ENCODE assay signal across 22 cellular contexts in genomic region chr12:68934392-68934791, GRCh38.
"Had no signal": no experiment of that assay in that cellular context is flagged by ENCODE, and none has a peak within 500 bp of the region (broad histone marks: within the 10 kb centered on the region; RNA-seq: fewer than 3 reads in every experiment).

No MANE protein-coding gene starts in this region.

- H3K36me3 Mint-ChIP-seq: brain, WTC11 had no signal

- ATAC-seq: activated CD4-positive, alpha-beta T cell treated with anti-CD3 and anti-CD28 coated beads for 36 hours; left lobe of liver; lower lobe of right lung; mucosa of descending colon; stimulated activated naive CD8-positive, alpha-beta T cell treated with anti-CD3 and anti-CD28 coated beads, Interleukin-15, Interleukin-2, amounts not matched to agents 100 U/mL and 50 U/mL, for 24 hours; WTC11 had no signal

- H3K9me3 Mint-ChIP-seq: activated CD4-positive, alpha-beta memory T cell treated with anti-CD3 and anti-CD28 coated beads for 36 hours; dendritic cell treated with granulocyte-macrophage colony-stimulating factor and Interleukin-4, amounts not matched to agents 40 ng/mL and 50 ng/mL, for 4 days; WTC11 had no signal

- DNase-seq: activated CD4-positive, alpha-beta memory T cell treated with anti-CD3 and anti-CD28 coated beads for 36 hours; activated CD4-positive, alpha-beta T cell treated with anti-CD3 and anti-CD28 coated beads for 36 hours; activated gamma-delta T cell; activated naive CD4-positive, alpha-beta T cell treated with anti-CD3 and anti-CD28 coated beads, Interleukin-2, amount 50 U/mL, for 16 hours; aorta; effector CD4-positive, alpha-beta T cell; erythroblast; foreskin fibroblast; lower lobe of right lung; mesendoderm; mucosa of descending colon; ovary; SK-N-SH; stimulated activated CD4-positive, alpha-beta T cell treated with anti-CD3 and anti-CD28 coated beads, Interleukin-4, amount 100 ng/mL, for 24 hours; stimulated activated naive CD8-positive, alpha-beta T cell treated with anti-CD3 and anti-CD28 coated beads, Interleukin-15, Interleukin-2, amounts not matched to agents 100 U/mL and 50 U/mL, for 24 hours; T-helper 9 cell had no signal

- H3K4me1 ChIP-seq: prostate gland had no signal

- H3K4me3 ChIP-seq: mucosa of descending colon, ovary had no signal

- H3K36me3 ChIP-seq: lower lobe of right lung, ovary, prostate gland, right atrium auricular region had no signal

- H3K27ac Mint-ChIP-seq: activated CD4-positive, alpha-beta memory T cell treated with anti-CD3 and anti-CD28 coated beads for 36 hours; activated CD4-positive, alpha-beta T cell treated with anti-CD3 and anti-CD28 coated beads for 36 hours; brain; dendritic cell treated with granulocyte-macrophage colony-stimulating factor and Interleukin-4, amounts not matched to agents 40 ng/mL and 50 ng/mL, for 4 days; WTC11 had no signal

- H3K9me3 ChIP-seq: lower lobe of right lung, mucosa of descending colon, ovary, prostate gland, right atrium auricular region, SK-N-SH had no signal

- H3K27me3 ChIP-seq: ovary, right atrium auricular region had no signal
